In the genomic region with DNA sequence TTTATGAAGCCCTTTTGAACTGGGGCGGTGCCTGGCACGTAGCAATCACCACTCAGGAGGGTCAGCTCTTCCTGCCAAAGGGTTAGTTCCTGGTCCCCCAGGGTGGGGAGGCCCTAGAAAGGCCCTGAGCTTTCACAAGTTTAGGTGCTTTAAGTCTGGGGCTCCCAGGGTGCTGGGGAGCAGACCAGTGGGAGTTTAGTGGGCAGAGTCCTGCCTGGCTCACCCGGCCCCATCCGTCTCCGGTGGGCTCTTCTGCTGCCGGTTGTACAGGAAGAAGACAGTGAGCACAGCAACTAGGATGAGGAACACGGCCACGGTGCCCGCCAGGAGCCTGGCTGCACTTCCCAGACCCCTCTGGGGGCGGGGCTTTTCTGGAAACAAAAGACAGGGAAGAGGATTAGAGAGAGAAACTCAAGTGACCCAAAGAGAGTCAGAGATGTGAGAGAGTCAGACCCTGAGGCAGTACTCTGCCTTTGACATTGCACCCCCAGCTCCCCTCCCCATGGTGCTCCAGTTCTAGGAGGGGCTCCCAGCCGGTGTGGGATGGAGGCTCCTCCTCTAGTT, we compare ENCODE assay signal across 17 cellular contexts.
A peak's percentile ranks its signal among the peaks of the same experiment; 100 is the strongest.
DNase-seq lines count a peak whose midpoint lies in the region; ATAC-seq and TF ChIP-seq lines count a peak whose summit lies in the region.
"Had no signal": no experiment of that assay in that cellular context is flagged by ENCODE, and none has a peak within 500 bp of the region (broad histone marks: within the 10 kb centered on the region; RNA-seq: fewer than 3 reads in every experiment).

No MANE protein-coding gene starts in this region.

- H3K4me3 ChIP-seq in GM23338 (no peak overlapping the region), HAP-1 (no peak overlapping the region), WERI-Rb-1 (ENCODE audit: low read depth, low read length) (no peak overlapping the region), neuronal stem cell (ENCODE audit: low read length in 2 of 2) (no peak overlapping the region), spleen (no peak overlapping the region)
- H3K4me3 ChIP-seq: K562 had no signal

- ATAC-seq in GM23338 (peak; percentile 29), HG03175 (IDR thresholded peaks at IDR 0.05; ENCODE audit: unreplicated experiment) (no peak)
- ATAC-seq: K562 had no signal

- TF ChIP-seq CTCF in GM23338 (conservative IDR thresholded peaks at IDR 0.05; ENCODE audit: low read depth in 2 of 2) (no peak), WERI-Rb-1 (IDR thresholded peaks at IDR 0.05; ENCODE audit: low read depth, low read length) (no peak), GM10248 (IDR thresholded peaks at IDR 0.05; ENCODE audit: control extremely low read depth, extremely low read depth, low read depth, missing control alignments) (no peak), spleen (IDR thresholded peaks at IDR 0.05 in 8 of 11, conservative IDR thresholded peaks at IDR 0.05 in 3 of 11) (no peak)

- H3K36me3 ChIP-seq in GM23338 (ENCODE audit: insufficient read depth) (no peaks in the 10 kb centered on the region), HAP-1 (replicated peaks) (no peaks in the 10 kb centered on the region), WERI-Rb-1 (no peaks in the 10 kb centered on the region), neuronal stem cell (replicated peaks in 1 of 2; ENCODE audit: control insufficient read depth in 2 of 2, insufficient read depth in 2 of 2, low read length in 2 of 2) (no peaks in the 10 kb centered on the region), spleen (no peaks in the 10 kb centered on the region)

- H3K4ac ChIP-seq in neuronal stem cell (ENCODE audit: low read length) = no peak overlapping the region

- H3K27me3 ChIP-seq in GM23338 (ENCODE audit: insufficient read depth) (no peaks in the 10 kb centered on the region), HAP-1 (ENCODE audit: low read depth) (no peaks in the 10 kb centered on the region), WERI-Rb-1 (ENCODE audit: insufficient read depth, low read depth, severe bottlenecking) (no peaks in the 10 kb centered on the region), neuronal stem cell (ENCODE audit: control insufficient read depth in 3 of 3, insufficient read depth in 3 of 3, low read depth in 1 of 3, low read length in 3 of 3) (peaks cover 0 to 45% (median 3%) of the 10 kb centered on the region in 3 experiments), spleen (replicated peaks in 1 of 7) (peaks cover 0 to 35% (median 0%) of the 10 kb centered on the region in 7 donors)

- H3K18ac ChIP-seq in neuronal stem cell (ENCODE audit: low read length) = no peak overlapping the region

- H3K4me2 ChIP-seq in GM23338 = no peak overlapping the region
- H3K4me2 ChIP-seq in neuronal stem cell (ENCODE audit: insufficient read depth, low read length, poor library complexity, severe bottlenecking) = no peak overlapping the region

- no peaks in the 10 kb centered on the region for H3K79me1 ChIP-seq in neuronal stem cell (ENCODE audit: low read depth, low read length)

- no peak overlapping the region for H4K8ac ChIP-seq in neuronal stem cell (ENCODE audit: low read depth, low read length)

- H3K9ac ChIP-seq in neuronal stem cell (ENCODE audit: low read depth, low read length, poor library complexity) = no peak overlapping the region

- H3K9me3 Mint-ChIP-seq in GM23338 = no peaks in the 10 kb centered on the region
- H3K9me3 Mint-ChIP-seq: CD14-positive monocyte; CD4-positive, alpha-beta memory T cell had no signal

- H2BK120ac ChIP-seq in neuronal stem cell (ENCODE audit: low read depth, low read length) = no peak overlapping the region

- TF ChIP-seq POLR2A in spleen (IDR thresholded peaks at IDR 0.05) = no peak

- DNase-seq in GM23338 (ENCODE audit: low spot score) (no peak), HAP-1 (ENCODE audit: low spot score in 2 of 2) (peak; percentile 6 to 71), WERI-Rb-1 (peak; percentile 39), neuronal stem cell (ENCODE audit: low spot score) (no peak), GM10248 (ENCODE audit: extremely low spot score) (no peak), spleen (no peak), NCI-H2196 treated with DMSO at 0.1 percent for 48 hours (lab: John Stamatoyannopoulos, UW; ENCODE audit: unreplicated experiment) (no peak)
- DNase-seq: ACHN; CD4-positive, alpha-beta memory T cell; DMS153; DMS79; GDM1; HCEC 1CT had no signal

- no peak overlapping the region for H2AK5ac ChIP-seq in neuronal stem cell (ENCODE audit: low read depth, low read length)

- intact Hi-C loops in spleen (cut with DNase I; ENCODE audit: low total_unique reads) = no loop called here

- no peak overlapping the region for H4K91ac ChIP-seq in neuronal stem cell (ENCODE audit: low read depth, low read length, poor library complexity)

- CTCF ChIA-PET in GM10248 (lab: Yijun Ruan, JAX) = interaction anchor here (1.8 to 2.3 kb wide), 2 partner anchors 10 to 469 kb away, joined by 6 to 7 read pairs; no protein-coding TSS in a partner anchor

- H3K9me3 ChIP-seq in HAP-1 (no peaks in the 10 kb centered on the region), WERI-Rb-1 (ENCODE audit: severe bottlenecking) (no peaks in the 10 kb centered on the region), neuronal stem cell (replicated peaks in 1 of 2; ENCODE audit: control insufficient read depth in 2 of 2, insufficient read depth in 1 of 2, low read depth in 1 of 2, low read length in 2 of 2) (no peaks in the 10 kb centered on the region), spleen (no peaks in the 10 kb centered on the region)

- H2BK5ac ChIP-seq in neuronal stem cell (ENCODE audit: low read length) = no peak overlapping the region

- H3K36me3 Mint-ChIP-seq in GM23338 (ENCODE audit: low read depth) = no peaks in the 10 kb centered on the region
- H3K36me3 Mint-ChIP-seq: CD14-positive monocyte; CD4-positive, alpha-beta memory T cell had no signal

- no peaks in the 10 kb centered on the region for H3F3A ChIP-seq in GM23338 (replicated peaks; ENCODE audit: low read depth)

- in situ Hi-C loops in HAP-1 (cut with MboI; ENCODE audit: low sequenced_read_pairs) = no loop called here

- H2BK12ac ChIP-seq in neuronal stem cell (ENCODE audit: low read length) = no peak overlapping the region

- peaks cover 3% of the 10 kb centered on the region for H3K4me1 Mint-ChIP-seq in GM23338
- H3K4me1 Mint-ChIP-seq: CD4-positive, alpha-beta memory T cell had no signal

- POLR2A ChIA-PET in GM10248 (lab: Yijun Ruan, JAX) = no interaction called here

- H3K27ac Mint-ChIP-seq in GM23338 = no peak overlapping the region
- H3K27ac Mint-ChIP-seq: CD4-positive, alpha-beta memory T cell had no signal

- no peak overlapping the region for H2AFZ ChIP-seq in GM23338
- H2AFZ ChIP-seq in neuronal stem cell (ENCODE audit: low read length) = peak overlapping the region; percentile 19

- no CpG with 5 or more reads among the region's 11 CpGs for WGBS in neuronal stem cell (ENCODE audit: extremely low coverage in 2 of 2, insufficient read length in 2 of 2, insufficient replicate concordance in 1 of 2), 2 donors
- 43 to 66% (median 58%) methylated on average over 8 to 11 of the region's 11 CpGs for WGBS in spleen, 5 donors

- no peak overlapping the region for H3K27ac ChIP-seq in GM23338 (ENCODE audit: low read depth)
- 0 out of 2 replicates have a peak overlapping the region, but pooled peaks have one; percentile 24 for H3K27ac ChIP-seq in WERI-Rb-1
- H3K27ac ChIP-seq in neuronal stem cell (replicated peaks; ENCODE audit: low read length) = no peak overlapping the region
- no peak overlapping the region for H3K27ac ChIP-seq in spleen
- H3K27ac ChIP-seq: HL-60 had no signal

- H3K23ac ChIP-seq in neuronal stem cell (ENCODE audit: low read depth, low read length, poor library complexity) = no peak overlapping the region

- H2BK15ac ChIP-seq in neuronal stem cell (ENCODE audit: low read length) = no peak overlapping the region

- H3K4me1 ChIP-seq in GM23338 (ENCODE audit: insufficient read depth) (no peaks in the 10 kb centered on the region), HAP-1 (no peaks in the 10 kb centered on the region; the same call in 1 of the 2 replicates), neuronal stem cell (ENCODE audit: control insufficient read depth in 2 of 2, insufficient read depth in 1 of 2, low read depth in 1 of 2, low read length in 2 of 2) (peaks cover 0 to 7% of the 10 kb centered on the region in 2 donors), spleen (no peaks in the 10 kb centered on the region)

- peaks cover 20% of the 10 kb centered on the region for H3K27me3 Mint-ChIP-seq in GM23338 (ENCODE audit: insufficient read depth, low read depth, poor library complexity)

- no peaks in the 10 kb centered on the region for H3K9me2 ChIP-seq in GM23338 (ENCODE audit: insufficient read depth)

- H4K20me1 ChIP-seq in GM23338 (replicated peaks; ENCODE audit: insufficient read depth) = no peaks in the 10 kb centered on the region

- no peak overlapping the region for H3K14ac ChIP-seq in neuronal stem cell (ENCODE audit: low read length)

- H3K79me2 ChIP-seq in GM23338 (replicated peaks; ENCODE audit: insufficient read depth) = no peaks in the 10 kb centered on the region

- H3K4me3 Mint-ChIP-seq in GM23338 = no peak overlapping the region
- H3K4me3 Mint-ChIP-seq: CD4-positive, alpha-beta memory T cell had no signal

TF ChIP-seq in GM23338, 12 proteins besides CTCF, POLR2A, EP300 and RAD21 (continues in another document):
- TF ChIP-seq EZH2 (IDR thresholded peaks at IDR 0.05; ENCODE audit: low read depth, unreplicated experiment) (no peak), STAT1 (IDR thresholded peaks at IDR 0.05; ENCODE audit: unreplicated experiment) (no peak), EZH2phosphoT487 (IDR thresholded peaks at IDR 0.05; ENCODE audit: unreplicated experiment) (no peak), JUNB (IDR thresholded peaks at IDR 0.05; ENCODE audit: unreplicated experiment) (no peak), ZNF331 (CRISPR knock-in tag; IDR thresholded peaks at IDR 0.05; ENCODE audit: low read depth) (no peak)
- TF ChIP-seq, protein P1, sequence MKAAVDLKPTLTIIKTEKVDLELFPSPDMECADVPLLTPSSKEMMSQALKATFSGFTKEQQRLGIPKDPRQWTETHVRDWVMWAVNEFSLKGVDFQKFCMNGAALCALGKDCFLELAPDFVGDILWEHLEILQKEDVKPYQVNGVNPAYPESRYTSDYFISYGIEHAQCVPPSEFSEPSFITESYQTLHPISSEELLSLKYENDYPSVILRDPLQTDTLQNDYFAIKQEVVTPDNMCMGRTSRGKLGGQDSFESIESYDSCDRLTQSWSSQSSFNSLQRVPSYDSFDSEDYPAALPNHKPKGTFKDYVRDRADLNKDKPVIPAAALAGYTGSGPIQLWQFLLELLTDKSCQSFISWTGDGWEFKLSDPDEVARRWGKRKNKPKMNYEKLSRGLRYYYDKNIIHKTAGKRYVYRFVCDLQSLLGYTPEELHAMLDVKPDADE (IDR thresholded peaks at IDR 0.05) = no peak

Comparison
In these comparisons a context has a peak if more than half of its experiments do, and no peak if none do; other contexts are left out.
1. DNase-seq: peak in HAP-1 (2 of 2) and WERI-Rb-1 (single experiment); none in GM23338 (single experiment), neuronal stem cell (single experiment), GM10248 (single experiment), spleen (single experiment) and NCI-H2196 treated with DMSO at 0.1 percent for 48 hours (single experiment).